Comparison of ENCODE assay signal across 9 cellular contexts in the genomic region with DNA sequence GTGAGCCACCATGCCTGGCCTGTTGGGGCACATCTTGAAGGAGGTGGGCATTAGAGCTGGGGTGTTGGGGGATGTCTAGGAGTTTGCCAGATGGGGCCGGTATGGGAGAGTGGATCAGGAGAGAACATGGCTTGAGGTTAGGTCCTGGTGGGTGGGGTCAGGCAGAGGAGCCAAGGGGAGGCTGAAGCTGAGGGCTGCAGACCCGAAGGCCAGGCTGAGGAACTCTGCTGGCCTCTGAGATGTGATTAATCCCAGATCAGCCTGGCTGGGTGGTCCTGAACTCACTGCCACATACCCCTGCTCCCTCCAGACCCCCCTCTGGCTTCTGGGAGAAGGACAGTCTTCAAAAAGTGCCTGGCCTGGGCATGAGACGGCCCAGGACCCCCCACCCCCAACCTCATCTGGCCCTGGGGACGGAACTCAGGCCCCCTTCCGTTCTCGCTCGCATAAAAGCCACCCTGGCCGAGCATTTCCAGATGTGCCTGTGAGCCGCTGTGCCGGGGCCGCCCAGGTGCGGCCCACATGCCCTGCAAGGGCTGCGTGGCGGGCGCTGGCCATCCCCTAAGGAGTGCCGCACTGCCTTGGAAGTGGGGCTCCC. TPM values are rescaled to one million over a fixed set of nuclear protein-coding genes. Genes with fewer than 3 reads are reported as not detected.
DNase-seq lines count a peak whose midpoint lies in the region; ATAC-seq and TF ChIP-seq lines count a peak whose summit lies in the region.
"Had no signal": no experiment of that assay in that cellular context is flagged by ENCODE, and none has a peak within 500 bp of the region (broad histone marks: within the 10 kb centered on the region; RNA-seq: fewer than 3 reads in every experiment).

No MANE protein-coding gene starts in this region.

- H3K4me1 Mint-ChIP-seq in natural killer cell, result peaks cover 5 to 13% of the 10 kb centered on the region in 2 donors

- peak overlapping the region in 1 of 2 donors; percentile 24 for H3K27ac Mint-ChIP-seq in natural killer cell

- no peaks in the 10 kb centered on the region for H3K9me3 ChIP-seq in BLaER1

- H3K27ac ChIP-seq in BLaER1 (no peak overlapping the region), KMS-11 (no peak overlapping the region)

- H3K79me2 ChIP-seq in KMS-11 (ENCODE audit: insufficient read depth, low read depth), result no peaks in the 10 kb centered on the region

- DNase-seq in cardiac fibroblast (ENCODE audit: low read depth in 2 of 2) (no peak), natural killer cell (no peak), H4 (ENCODE audit: low spot score) (no peak), dermis blood vessel endothelial cell (no peak)
- DNase-seq: hippocampal formation had no signal

- peak overlapping the region; percentile 90 for H3K9ac ChIP-seq in BLaER1
- no peak overlapping the region for H3K9ac ChIP-seq in KMS-11

- no peaks in the 10 kb centered on the region for H3K9me3 Mint-ChIP-seq in natural killer cell

- H3K27me3 Mint-ChIP-seq in natural killer cell (ENCODE audit: low read depth in 2 of 2), result peaks cover 0 to 8% of the 10 kb centered on the region in 2 donors

- TF ChIP-seq CTCF in KMS-11 (conservative IDR thresholded peaks at IDR 0.05; ENCODE audit: low read depth, low read length) (no peak), cardiac fibroblast (IDR thresholded peaks at IDR 0.05; ENCODE audit: low read depth, low read length) (no peak), natural killer cell (IDR thresholded peaks at IDR 0.05) (no peak)

- intact Hi-C loops in natural killer cell (cut with micrococcal nuclease), result no loop called here

- ATAC-seq in natural killer cell, result no peak
- no peak for ATAC-seq in HG03432 (IDR thresholded peaks at IDR 0.05; ENCODE audit: unreplicated experiment)
- ATAC-seq in HG03460 (IDR thresholded peaks at IDR 0.05; ENCODE audit: unreplicated experiment), result no peak

- H3K27me3 ChIP-seq in BLaER1 (peaks cover 55% of the 10 kb centered on the region), KMS-11 (ENCODE audit: insufficient read depth, low read depth) (peaks cover 35% of the 10 kb centered on the region)

- H3K36me3 ChIP-seq in BLaER1 (no peaks in the 10 kb centered on the region), KMS-11 (ENCODE audit: insufficient read depth) (no peaks in the 10 kb centered on the region)

- no peaks in the 10 kb centered on the region for H3K36me3 Mint-ChIP-seq in natural killer cell

- H2AFZ ChIP-seq in KMS-11 (ENCODE audit: low read depth), result no peak overlapping the region

- H4K20me1 ChIP-seq in BLaER1, result peaks cover 34% of the 10 kb centered on the region
- no peaks in the 10 kb centered on the region for H4K20me1 ChIP-seq in KMS-11 (ENCODE audit: insufficient read depth)

- H3K4me2 ChIP-seq in BLaER1, result peak overlapping the region; percentile 97
- peak overlapping the region; percentile 66; the same call in 1 of the 2 replicates for H3K4me2 ChIP-seq in KMS-11

- H3K4me3 Mint-ChIP-seq in natural killer cell, result peak overlapping the region; percentile 45

- H3K4me1 ChIP-seq in BLaER1 (peaks cover 33% of the 10 kb centered on the region), KMS-11 (ENCODE audit: low read depth, poor library complexity, severe bottlenecking) (peaks cover 10% of the 10 kb centered on the region)

- peak overlapping the region; percentile 86 for H3K4me3 ChIP-seq in BLaER1
- no peak overlapping the region for H3K4me3 ChIP-seq in KMS-11 (IDR thresholded peaks at IDR 0.05; ENCODE audit: insufficient read depth, low read depth, low read length)
- H3K4me3 ChIP-seq in cardiac fibroblast (replicated peaks in 1 of 2; ENCODE audit: low read depth in 2 of 2, low read length in 2 of 2), result peak overlapping the region; percentile 49 to 58

RNA-seq across cellular contexts. Expression of gene FSTL3, which starts 2.7 kb away (rescaled TPM):
- total RNA-seq in natural killer cell, result 1 to 10 TPM; 1.5 to 1.9 (median 1.5) TPM
- 35.6 and 45.6 TPM in 2 replicates for total RNA-seq in H4 (2014; rRNA removed; shearing (Covaris generic))
- total RNA-seq in dermis blood vessel endothelial cell, result 7.1 and 8.8 TPM in 2 replicates

RNA-seq across cellular contexts. Expression of gene RNF126, which starts 15.9 kb away (rescaled TPM):
- 100 to 1,000 TPM; 119 to 149 (median 146) TPM for total RNA-seq in natural killer cell
- 23.8 and 27.4 TPM in 2 replicates for total RNA-seq in H4 (2014; rRNA removed; shearing (Covaris generic))
- 25.0 and 38.8 TPM in 2 replicates for total RNA-seq in dermis blood vessel endothelial cell

RNA-seq across cellular contexts. Expression of gene PRSS57, which starts 16.4 kb away (rescaled TPM):
- total RNA-seq in natural killer cell (10 to 100 TPM in 1 of 3 donors, 1 to 10 TPM in 2; 1.5 to 11.7 (median 4.5) TPM), dermis blood vessel endothelial cell (not detected in 2 replicates)
- not detected in 2 replicates for total RNA-seq in H4 (2014; rRNA removed; shearing (Covaris generic))

RNA-seq across cellular contexts. Expression of gene PALM, which starts 29.8 kb away (rescaled TPM):
- total RNA-seq in natural killer cell (1 to 10 TPM in 1 of 3 donors, under 1 TPM in 1, not detected in 1; 0.59 to 1.0 TPM), dermis blood vessel endothelial cell (56.3 and 109 TPM in 2 replicates)
- total RNA-seq in H4 (2014; rRNA removed; shearing (Covaris generic)), result 3.7 and 5.8 TPM in 2 replicates

RNA-seq across cellular contexts. Expression of gene FGF22, which starts 39.2 kb away (rescaled TPM):
- total RNA-seq in natural killer cell (under 1 TPM; 0.31 to 0.58 (median 0.41) TPM), dermis blood vessel endothelial cell (not detected in 2 replicates)
- total RNA-seq in H4 (2014; rRNA removed; shearing (Covaris generic)), result not detected in 2 replicates
